Comparison of ENCODE assay signal across 1 cellular context in the genomic region with DNA sequence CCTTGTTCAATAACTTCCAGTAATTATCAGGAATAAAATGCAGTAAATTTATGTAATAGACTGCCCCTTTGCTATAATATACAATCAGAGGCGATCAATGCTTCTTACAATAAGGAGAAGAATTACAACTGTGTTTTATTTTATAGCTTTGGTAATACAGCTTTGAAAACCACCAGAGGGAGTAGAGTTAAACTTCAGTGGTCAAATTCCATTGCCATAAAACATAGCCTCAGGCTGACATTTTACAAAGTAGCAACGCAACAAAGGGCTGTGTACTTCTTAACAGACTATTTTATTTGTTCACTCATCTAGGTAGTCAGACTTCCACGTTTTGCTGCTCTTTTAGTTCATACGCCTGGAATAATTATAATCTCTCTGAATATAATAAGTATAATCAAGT.
TF ChIP-seq lines count a peak whose summit lies in the region.

No MANE protein-coding gene starts in this region.

TF ChIP-seq in K562, 482 proteins besides CTCF, POLR2A, EP300 and RAD21 (continued from another document):
- TF ChIP-seq, protein P1, sequence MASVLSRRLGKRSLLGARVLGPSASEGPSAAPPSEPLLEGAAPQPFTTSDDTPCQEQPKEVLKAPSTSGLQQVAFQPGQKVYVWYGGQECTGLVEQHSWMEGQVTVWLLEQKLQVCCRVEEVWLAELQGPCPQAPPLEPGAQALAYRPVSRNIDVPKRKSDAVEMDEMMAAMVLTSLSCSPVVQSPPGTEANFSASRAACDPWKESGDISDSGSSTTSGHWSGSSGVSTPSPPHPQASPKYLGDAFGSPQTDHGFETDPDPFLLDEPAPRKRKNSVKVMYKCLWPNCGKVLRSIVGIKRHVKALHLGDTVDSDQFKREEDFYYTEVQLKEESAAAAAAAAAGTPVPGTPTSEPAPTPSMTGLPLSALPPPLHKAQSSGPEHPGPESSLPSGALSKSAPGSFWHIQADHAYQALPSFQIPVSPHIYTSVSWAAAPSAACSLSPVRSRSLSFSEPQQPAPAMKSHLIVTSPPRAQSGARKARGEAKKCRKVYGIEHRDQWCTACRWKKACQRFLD (CRISPR knock-in tag; IDR thresholded peaks at IDR 0.05) = no peak
- TF ChIP-seq, protein P2, sequence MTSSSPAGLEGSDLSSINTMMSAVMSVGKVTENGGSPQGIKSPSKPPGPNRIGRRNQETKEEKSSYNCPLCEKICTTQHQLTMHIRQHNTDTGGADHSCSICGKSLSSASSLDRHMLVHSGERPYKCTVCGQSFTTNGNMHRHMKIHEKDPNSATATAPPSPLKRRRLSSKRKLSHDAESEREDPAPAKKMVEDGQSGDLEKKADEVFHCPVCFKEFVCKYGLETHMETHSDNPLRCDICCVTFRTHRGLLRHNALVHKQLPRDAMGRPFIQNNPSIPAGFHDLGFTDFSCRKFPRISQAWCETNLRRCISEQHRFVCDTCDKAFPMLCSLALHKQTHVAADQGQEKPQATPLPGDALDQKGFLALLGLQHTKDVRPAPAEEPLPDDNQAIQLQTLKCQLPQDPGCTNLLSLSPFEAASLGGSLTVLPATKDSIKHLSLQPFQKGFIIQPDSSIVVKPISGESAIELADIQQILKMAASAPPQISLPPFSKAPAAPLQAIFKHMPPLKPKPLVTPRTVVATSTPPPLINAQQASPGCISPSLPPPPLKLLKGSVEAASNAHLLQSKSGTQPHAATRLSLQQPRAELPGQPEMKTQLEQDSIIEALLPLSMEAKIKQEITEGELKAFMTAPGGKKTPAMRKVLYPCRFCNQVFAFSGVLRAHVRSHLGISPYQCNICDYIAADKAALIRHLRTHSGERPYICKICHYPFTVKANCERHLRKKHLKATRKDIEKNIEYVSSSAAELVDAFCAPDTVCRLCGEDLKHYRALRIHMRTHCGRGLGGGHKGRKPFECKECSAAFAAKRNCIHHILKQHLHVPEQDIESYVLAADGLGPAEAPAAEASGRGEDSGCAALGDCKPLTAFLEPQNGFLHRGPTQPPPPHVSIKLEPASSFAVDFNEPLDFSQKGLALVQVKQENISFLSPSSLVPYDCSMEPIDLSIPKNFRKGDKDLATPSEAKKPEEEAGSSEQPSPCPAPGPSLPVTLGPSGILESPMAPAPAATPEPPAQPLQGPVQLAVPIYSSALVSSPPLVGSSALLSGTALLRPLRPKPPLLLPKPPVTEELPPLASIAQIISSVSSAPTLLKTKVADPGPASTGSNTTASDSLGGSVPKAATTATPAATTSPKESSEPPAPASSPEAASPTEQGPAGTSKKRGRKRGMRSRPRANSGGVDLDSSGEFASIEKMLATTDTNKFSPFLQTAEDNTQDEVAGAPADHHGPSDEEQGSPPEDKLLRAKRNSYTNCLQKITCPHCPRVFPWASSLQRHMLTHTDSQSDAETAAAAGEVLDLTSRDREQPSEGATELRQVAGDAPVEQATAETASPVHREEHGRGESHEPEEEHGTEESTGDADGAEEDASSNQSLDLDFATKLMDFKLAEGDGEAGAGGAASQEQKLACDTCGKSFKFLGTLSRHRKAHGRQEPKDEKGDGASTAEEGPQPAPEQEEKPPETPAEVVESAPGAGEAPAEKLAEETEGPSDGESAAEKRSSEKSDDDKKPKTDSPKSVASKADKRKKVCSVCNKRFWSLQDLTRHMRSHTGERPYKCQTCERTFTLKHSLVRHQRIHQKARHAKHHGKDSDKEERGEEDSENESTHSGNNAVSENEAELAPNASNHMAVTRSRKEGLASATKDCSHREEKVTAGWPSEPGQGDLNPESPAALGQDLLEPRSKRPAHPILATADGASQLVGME (CRISPR knock-in tag; IDR thresholded peaks at IDR 0.05) = no peak
- TF ChIP-seq TAL1 (IDR thresholded peaks at IDR 0.05) = no peak
- TF ChIP-seq, protein P3, sequence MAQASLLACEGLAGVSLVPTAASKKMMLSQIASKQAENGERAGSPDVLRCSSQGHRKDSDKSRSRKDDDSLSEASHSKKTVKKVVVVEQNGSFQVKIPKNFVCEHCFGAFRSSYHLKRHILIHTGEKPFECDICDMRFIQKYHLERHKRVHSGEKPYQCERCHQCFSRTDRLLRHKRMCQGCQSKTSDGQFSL (CRISPR knock-in tag; IDR thresholded peaks at IDR 0.05) = no peak
- TF ChIP-seq, protein P3 (tag; IDR thresholded peaks at IDR 0.05) = no peak
- no peak for TF ChIP-seq SRSF9 (IDR thresholded peaks at IDR 0.05; ENCODE audit: borderline replicate concordance, low read depth, low read length)
- no peak for TF ChIP-seq HDAC8 (tag; IDR thresholded peaks at IDR 0.05)
- no peak for TF ChIP-seq JUN (IDR thresholded peaks at IDR 0.05; ENCODE audit: borderline replicate concordance, low read depth, low read length)
- no peak for TF ChIP-seq JUN (CRISPR knock-in tag; IDR thresholded peaks at IDR 0.05; ENCODE audit: borderline replicate concordance)
- no peak for TF ChIP-seq JUND (IDR thresholded peaks at IDR 0.05; ENCODE audit: borderline replicate concordance, low read depth, low read length)
- no peak for TF ChIP-seq JUND (tag; IDR thresholded peaks at IDR 0.05; ENCODE audit: borderline replicate concordance, low read depth, low read length)
- TF ChIP-seq RB1 (IDR thresholded peaks at IDR 0.05; ENCODE audit: low read depth) = no peak
